In genomic region chr22:35539910-35540599, GRCh38 we compare ENCODE assay signal across 8 cellular contexts. TPM values are rescaled to one million over a fixed set of nuclear protein-coding genes. Genes with fewer than 3 reads are reported as not detected.
DNase-seq lines count a peak whose midpoint lies in the region; TF ChIP-seq lines count a peak whose summit lies in the region.

No MANE protein-coding gene starts in this region.

- H3K4me1 Mint-ChIP-seq in activated CD4-positive, alpha-beta memory T cell treated with anti-CD3 and anti-CD28 coated beads for 36 hours (ENCODE audit: low read depth), result peaks cover 4% of the 10 kb centered on the region

- no peak overlapping the region for H3K27ac Mint-ChIP-seq in activated CD4-positive, alpha-beta memory T cell treated with anti-CD3 and anti-CD28 coated beads for 36 hours

- H3K4me1 ChIP-seq in ectodermal cell (ENCODE audit: control insufficient read depth, insufficient read depth, low read length), result peaks cover 6% of the 10 kb centered on the region

- 3% methylated on average over 89 of the region's 89 CpGs for WGBS in ectodermal cell, 2 experiments

- peak overlapping the region; percentile 54 for H3K4me3 ChIP-seq in LNCaP clone FGC (ENCODE audit: low read depth, low read length)
- H3K4me3 ChIP-seq in ectodermal cell (ENCODE audit: insufficient read depth, low read depth, low read length), result peak overlapping the region; percentile 31

- H3K36me3 Mint-ChIP-seq in activated CD4-positive, alpha-beta memory T cell treated with anti-CD3 and anti-CD28 coated beads for 36 hours, result no peaks in the 10 kb centered on the region

- H3K9me3 Mint-ChIP-seq in activated CD4-positive, alpha-beta memory T cell treated with anti-CD3 and anti-CD28 coated beads for 36 hours, result no peaks in the 10 kb centered on the region

- TF ChIP-seq CTCF in GM13977 (IDR thresholded peaks at IDR 0.05; ENCODE audit: extremely low read depth, insufficient read depth, missing control alignments), result no peak
- TF ChIP-seq CTCF in LNCaP clone FGC (IDR thresholded peaks at IDR 0.05; ENCODE audit: control insufficient read depth, extremely low read depth, insufficient read depth), result no peak

- H3K4me3 Mint-ChIP-seq in activated CD4-positive, alpha-beta memory T cell treated with anti-CD3 and anti-CD28 coated beads for 36 hours, result peak overlapping the region; percentile 61

- H3K27me3 Mint-ChIP-seq in activated CD4-positive, alpha-beta memory T cell treated with anti-CD3 and anti-CD28 coated beads for 36 hours, result peaks cover 28% of the 10 kb centered on the region

- POLR2A ChIA-PET in activated CD4-positive, alpha-beta memory T cell treated with anti-CD3 and anti-CD28 coated beads for 36 hours (lab: Charles Lee), result no interaction called here

- no peak overlapping the region for H3K27ac ChIP-seq in ectodermal cell (ENCODE audit: insufficient read depth, low read depth, low read length, poor library complexity, severe bottlenecking)

- CTCF ChIA-PET in activated CD4-positive, alpha-beta memory T cell treated with anti-CD3 and anti-CD28 coated beads for 36 hours (lab: Charles Lee), result interaction anchor here (0.5 to 1.4 kb wide), 5 partner anchors 10 to 109 kb away, joined by 3 read pairs; no protein-coding TSS in a partner anchor

- no peaks in the 10 kb centered on the region for H3K9me3 ChIP-seq in ectodermal cell (ENCODE audit: control insufficient read depth, low read length)

- H3K36me3 ChIP-seq in ectodermal cell (ENCODE audit: control insufficient read depth, insufficient read depth, low read length), result no peaks in the 10 kb centered on the region

- in situ Hi-C loops in GM13977 (cut with MboI; ENCODE audit: low pct_unique_long_range_greater_than_20kb, low sequenced_read_pairs, unreplicated experiment), result no loop called here

- intact Hi-C loops in activated CD4-positive, alpha-beta memory T cell treated with anti-CD3 and anti-CD28 coated beads for 36 hours (cut with micrococcal nuclease), result loop anchor here (1.0 to 10.0 kb wide), 3 partner anchors 12 to 48 kb away; no protein-coding TSS in a partner anchor

- peaks cover 63% of the 10 kb centered on the region for H3K27me3 ChIP-seq in ectodermal cell (ENCODE audit: control insufficient read depth, insufficient read depth, low read length, poor library complexity, severe bottlenecking)

- peak; percentile 94 for DNase-seq in GM13977 (ENCODE audit: low spot score)
- no peak for DNase-seq in LNCaP clone FGC (ENCODE audit: low read depth)
- DNase-seq in activated CD4-positive, alpha-beta memory T cell treated with anti-CD3 and anti-CD28 coated beads for 36 hours, result peak; percentile 65
- peak; percentile 53 for DNase-seq in medulla oblongata (ENCODE audit: extremely low spot score)
- peak; percentile 34 to 64 (median 52) for DNase-seq in stimulated activated CD4-positive, alpha-beta T cell treated with anti-CD3 and anti-CD28 coated beads, TNF-alpha, amount 100 ng/mL, for 4 hours (ENCODE audit: low read depth in 3 of 3)
- no peak for DNase-seq in NCI-H446 treated with DMSO at 0.1 percent for 48 hours (lab: John Stamatoyannopoulos, UW)
- DNase-seq in DMS153 (lab: John Stamatoyannopoulos, UW), result no peak

RNA-seq across cellular contexts. Expression of gene RASD2, which starts 0.6 kb away (rescaled TPM):
- total RNA-seq in activated CD4-positive, alpha-beta memory T cell treated with anti-CD3 and anti-CD28 coated beads for 36 hours, result under 1 TPM in 1 of 2 experiments, not detected in 1; 0.10 TPM
- not detected for polyA plus RNA-seq in ectodermal cell (2013, experiment 1 of 4)
- polyA plus RNA-seq in ectodermal cell (2013, experiment 2 of 4), result not detected
- polyA plus RNA-seq in ectodermal cell (2013, experiment 3 of 4), result 0.32 TPM
- 0.49 TPM for polyA plus RNA-seq in ectodermal cell (2013, experiment 4 of 4)

Comparison
In these comparisons a context has a peak if more than half of its experiments do, and no peak if none do; other contexts are left out.
1. DNase-seq: peak in GM13977 (single experiment), activated CD4-positive, alpha-beta memory T cell treated with anti-CD3 and anti-CD28 coated beads for 36 hours (single experiment), medulla oblongata (single experiment) and stimulated activated CD4-positive, alpha-beta T cell treated with anti-CD3 and anti-CD28 coated beads, TNF-alpha, amount 100 ng/mL, for 4 hours (3 of 3); none in LNCaP clone FGC (single experiment), NCI-H446 treated with DMSO at 0.1 percent for 48 hours (single experiment) and DMS153 (single experiment).